ENCODE assay signal across 8 cellular contexts in the genomic region with DNA sequence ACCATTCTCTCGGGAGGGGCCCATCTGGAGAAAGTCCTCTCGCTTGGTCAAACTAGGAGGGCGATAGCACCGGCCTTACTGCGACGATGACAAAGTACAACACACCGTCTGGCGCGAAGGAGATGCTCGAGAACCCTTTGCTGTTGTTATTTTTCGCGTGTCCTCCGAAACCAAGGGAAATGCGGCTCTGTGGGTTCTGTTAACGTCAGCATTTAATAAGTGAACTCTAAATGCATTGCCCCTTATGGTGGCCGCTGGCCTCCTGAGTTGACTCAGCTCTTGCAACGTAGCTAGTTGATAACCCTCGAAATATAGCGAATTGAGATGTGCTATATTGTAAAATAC. TPM values are rescaled to one million over a fixed set of nuclear protein-coding genes. Genes with fewer than 3 reads are reported as not detected.
DNase-seq lines count a peak whose midpoint lies in the region; ATAC-seq and TF ChIP-seq lines count a peak whose summit lies in the region.

No MANE protein-coding gene starts in this region.

- H3K27ac ChIP-seq in WERI-Rb-1: peak overlapping the region; percentile 82

- H3K36me3 ChIP-seq in WERI-Rb-1: peaks cover 10% of the 10 kb centered on the region

- TF ChIP-seq CTCF in WERI-Rb-1 (IDR thresholded peaks at IDR 0.05; ENCODE audit: low read depth, low read length) (no peak), fibroblast of mammary gland (conservative IDR thresholded peaks at IDR 0.05; ENCODE audit: control insufficient read depth, insufficient read depth, low read depth, low read length) (no peak), omental fat pad (IDR thresholded peaks at IDR 0.05) (no peak)

- ATAC-seq in HG03520 (IDR thresholded peaks at IDR 0.05; ENCODE audit: unreplicated experiment): peak; percentile 3
- peak; percentile 12 for ATAC-seq in omental fat pad (ENCODE audit: low FRiP score)
- ATAC-seq in GM21717 (IDR thresholded peaks at IDR 0.05; ENCODE audit: unreplicated experiment): no peak

- no peaks in the 10 kb centered on the region for H3K27me3 ChIP-seq in WERI-Rb-1 (ENCODE audit: insufficient read depth, low read depth, severe bottlenecking)

- DNase-seq in NCI-H1105 treated with DMSO at 0.1 percent for 48 hours (lab: John Stamatoyannopoulos, UW) (peak; percentile 40), NCI-H1105 (lab: John Stamatoyannopoulos, UW) (no peak), WERI-Rb-1 (no peak), fibroblast of mammary gland (ENCODE audit: low read depth) (peak; percentile 60), omental fat pad (ENCODE audit: low spot score) (no peak), UCSD-AML1 (lab: John Stamatoyannopoulos, UW; ENCODE audit: unreplicated experiment) (no peak)

- H3K4me3 ChIP-seq in WERI-Rb-1 (ENCODE audit: low read depth, low read length): peak overlapping the region; percentile 93
- H3K4me3 ChIP-seq in fibroblast of mammary gland (ENCODE audit: control insufficient read depth, low read depth, low read length): peak overlapping the region; percentile 89

- H3K9me3 ChIP-seq in WERI-Rb-1 (ENCODE audit: severe bottlenecking): no peaks in the 10 kb centered on the region

RNA-seq across cellular contexts. Expression of a gene that starts 0.6 kb away (rescaled TPM):
- total RNA-seq in omental fat pad: 100 to 1,000 TPM in 2 of 4 donors, 10 to 100 TPM in 2; 65.0 to 102 (median 100) TPM

RNA-seq across cellular contexts. Expression of a gene that starts 13.5 kb away (rescaled TPM):
- total RNA-seq in omental fat pad: 1 to 10 TPM; 2.0 to 6.3 (median 4.1) TPM

Comparison
In these comparisons a context has a peak if more than half of its experiments do, and no peak if none do; other contexts are left out.
1. DNase-seq: peak in NCI-H1105 treated with DMSO at 0.1 percent for 48 hours (single experiment) and fibroblast of mammary gland (single experiment); none in NCI-H1105 (single experiment), WERI-Rb-1 (single experiment), omental fat pad (single experiment) and UCSD-AML1 (single experiment).